19 cellular contexts compared by ENCODE assay signal in the genomic region with DNA sequence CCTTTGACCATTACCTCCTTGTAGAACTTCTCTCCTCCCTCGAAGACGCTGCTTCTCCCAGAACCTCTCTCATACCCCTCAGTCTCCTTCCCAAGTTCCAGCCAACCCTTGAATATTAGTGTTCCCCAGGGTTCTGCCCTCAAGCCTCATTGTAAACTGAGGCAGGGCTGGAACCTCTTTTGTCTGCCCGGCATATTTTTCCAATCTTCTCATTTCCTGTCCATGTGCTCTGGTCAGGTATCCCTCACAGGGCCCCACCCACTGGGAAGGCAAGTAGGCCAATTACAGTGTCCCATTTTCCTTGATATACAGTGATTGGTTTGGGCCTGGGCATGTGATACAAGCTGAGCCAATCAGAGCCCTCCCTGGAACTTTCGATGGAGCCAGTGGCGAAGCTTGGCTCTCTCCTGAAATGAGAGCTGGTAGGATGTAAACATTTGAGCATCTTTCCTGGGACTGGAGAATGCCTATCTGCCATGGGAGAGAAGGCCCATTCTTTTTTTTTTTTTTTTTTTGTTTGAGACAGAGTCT. TPM values are rescaled to one million over a fixed set of nuclear protein-coding genes. Genes with fewer than 3 reads are reported as not detected.
DNase-seq lines count a peak whose midpoint lies in the region; ATAC-seq and TF ChIP-seq lines count a peak whose summit lies in the region.
"Had no signal": no experiment of that assay in that cellular context is flagged by ENCODE, and none has a peak within 500 bp of the region (broad histone marks: within the 10 kb centered on the region; RNA-seq: fewer than 3 reads in every experiment).

No MANE protein-coding gene starts in this region.

- in situ Hi-C loops in IMR-90 (cut with MboI; ENCODE audit: low sequenced_read_pairs): no loop called here

- H3K4me2 ChIP-seq in IMR-90 (ENCODE audit: low read depth, low read length): no peak overlapping the region

- no peak overlapping the region for H4K5ac ChIP-seq in IMR-90 (ENCODE audit: low read depth, low read length)

- no peak overlapping the region for H3K4me3 Mint-ChIP-seq in activated naive CD4-positive, alpha-beta T cell treated with anti-CD3 and anti-CD28 coated beads, Interleukin-2, amount 50 U/mL, for 24 hours
- no peak overlapping the region for H3K4me3 Mint-ChIP-seq in activated naive CD8-positive, alpha-beta T cell treated with anti-CD3 and anti-CD28 coated beads for 36 hours
- H3K4me3 Mint-ChIP-seq in stimulated activated naive CD8-positive, alpha-beta T cell treated with anti-CD3 and anti-CD28 coated beads, Interleukin-15, amount 100 ng/mL, for 72 hours: no peak overlapping the region
- H3K4me3 Mint-ChIP-seq: activated T-cell treated with anti-CD3 and anti-CD28 coated beads, Interleukin-2, amount 50 U/mL, for 4 hours; dendritic cell treated with granulocyte-macrophage colony-stimulating factor and Interleukin-4, amounts not matched to agents 40 ng/mL and 50 ng/mL, for 4 days had no signal

- H3K9me3 ChIP-seq in IMR-90 (ENCODE audit: control insufficient read depth, insufficient read depth, low read length) (no peaks in the 10 kb centered on the region), mucosa of descending colon (no peaks in the 10 kb centered on the region)
- H3K9me3 ChIP-seq: HAP-1, pancreas, upper lobe of left lung had no signal

- no peak overlapping the region for H2BK120ac ChIP-seq in IMR-90 (ENCODE audit: low read depth, low read length)

- intact Hi-C loops in IMR-90 (cut with micrococcal nuclease) (no loop called here), mucosa of descending colon (cut with DNase I, micrococcal nuclease) (no loop called here)

- H4K91ac ChIP-seq in IMR-90 (ENCODE audit: insufficient read depth, low read depth, low read length): no peak overlapping the region

- H3K9ac ChIP-seq in IMR-90 (ENCODE audit: low read depth, low read length): no peak overlapping the region

- CTCF ChIA-PET in IMR-90 (lab: Yijun Ruan, JAX): no interaction called here

- no peaks in the 10 kb centered on the region for H3K9me3 Mint-ChIP-seq in activated naive CD4-positive, alpha-beta T cell treated with anti-CD3 and anti-CD28 coated beads, Interleukin-2, amount 50 U/mL, for 24 hours
- peaks cover 10% of the 10 kb centered on the region for H3K9me3 Mint-ChIP-seq in activated naive CD8-positive, alpha-beta T cell treated with anti-CD3 and anti-CD28 coated beads for 36 hours
- peaks cover 0 to 5% of the 10 kb centered on the region in 2 donors for H3K9me3 Mint-ChIP-seq in stimulated activated naive CD8-positive, alpha-beta T cell treated with anti-CD3 and anti-CD28 coated beads, Interleukin-15, amount 100 ng/mL, for 72 hours
- H3K9me3 Mint-ChIP-seq: activated T-cell treated with anti-CD3 and anti-CD28 coated beads, Interleukin-2, amount 50 U/mL, for 4 hours; dendritic cell treated with granulocyte-macrophage colony-stimulating factor and Interleukin-4, amounts not matched to agents 40 ng/mL and 50 ng/mL, for 4 days had no signal

- DNase-seq in activated naive CD4-positive, alpha-beta T cell treated with anti-CD3 and anti-CD28 coated beads, Interleukin-2, amount 50 U/mL, for 16 hours: no peak
- DNase-seq in IMR-90 (no peak), CD1c-positive myeloid dendritic cell (ENCODE audit: extremely low spot score) (no peak), mucosa of descending colon (no peak)
- DNase-seq in activated naive CD8-positive, alpha-beta T cell treated with anti-CD3 and anti-CD28 coated beads for 36 hours: no peak
- no peak for DNase-seq in stimulated activated naive CD8-positive, alpha-beta T cell treated with anti-CD3 and anti-CD28 coated beads, Interleukin-15, amount 100 ng/mL, for 72 hours
- DNase-seq: activated CD4-positive, alpha-beta T cell treated with anti-CD3 and anti-CD28 coated beads, Interleukin-2, amount 50 U/mL, for 48 hours; activated T-cell treated with anti-CD3 and anti-CD28 coated beads, Interleukin-2, amount 50 U/mL, for 4 hours; hippocampal formation; NCI-H1436 treated with DMSO at 0.1 percent for 48 hours; NCI-H226; pancreas; stimulated activated naive CD4-positive, alpha-beta T cell treated with Interleukin-2 at 50 U/mL for 16 hours; upper lobe of left lung had no signal

- H3K4me3 ChIP-seq in IMR-90 (ENCODE audit: insufficient read depth, low read depth, low read length): no peak overlapping the region
- no peak overlapping the region for H3K4me3 ChIP-seq in mucosa of descending colon
- H3K4me3 ChIP-seq: HAP-1, pancreas, upper lobe of left lung had no signal

- no peak overlapping the region for H3K14ac ChIP-seq in IMR-90 (replicated peaks; ENCODE audit: low read depth, low read length)

- ATAC-seq in IMR-90 (ENCODE audit: low read depth) (no peak), mucosa of descending colon (no peak)
- ATAC-seq in stimulated activated naive CD8-positive, alpha-beta T cell treated with anti-CD3 and anti-CD28 coated beads, Interleukin-15, amount 100 ng/mL, for 72 hours: no peak
- ATAC-seq: pancreas, sciatic nerve had no signal

- H2AK9ac ChIP-seq in IMR-90 (replicated peaks; ENCODE audit: low read depth, low read length, poor library complexity): no peak overlapping the region

- H2BK15ac ChIP-seq in IMR-90 (ENCODE audit: low read depth, low read length): no peak overlapping the region

- H3K36me3 Mint-ChIP-seq in activated naive CD4-positive, alpha-beta T cell treated with anti-CD3 and anti-CD28 coated beads, Interleukin-2, amount 50 U/mL, for 24 hours: peaks cover 2% of the 10 kb centered on the region
- H3K36me3 Mint-ChIP-seq in activated naive CD8-positive, alpha-beta T cell treated with anti-CD3 and anti-CD28 coated beads for 36 hours: peaks cover 7% of the 10 kb centered on the region

- H3K27me3 Mint-ChIP-seq in activated naive CD4-positive, alpha-beta T cell treated with anti-CD3 and anti-CD28 coated beads, Interleukin-2, amount 50 U/mL, for 24 hours: no peaks in the 10 kb centered on the region
- H3K27me3 Mint-ChIP-seq in activated naive CD8-positive, alpha-beta T cell treated with anti-CD3 and anti-CD28 coated beads for 36 hours: no peaks in the 10 kb centered on the region
- no peaks in the 10 kb centered on the region for H3K27me3 Mint-ChIP-seq in stimulated activated naive CD8-positive, alpha-beta T cell treated with anti-CD3 and anti-CD28 coated beads, Interleukin-15, amount 100 ng/mL, for 72 hours

- peaks cover 97% of the 10 kb centered on the region for H3K4me1 Mint-ChIP-seq in activated naive CD4-positive, alpha-beta T cell treated with anti-CD3 and anti-CD28 coated beads, Interleukin-2, amount 50 U/mL, for 24 hours
- H3K4me1 Mint-ChIP-seq in activated naive CD8-positive, alpha-beta T cell treated with anti-CD3 and anti-CD28 coated beads for 36 hours: peaks cover 89% of the 10 kb centered on the region
- H3K4me1 Mint-ChIP-seq in stimulated activated naive CD8-positive, alpha-beta T cell treated with anti-CD3 and anti-CD28 coated beads, Interleukin-15, amount 100 ng/mL, for 72 hours: peaks cover 97% of the 10 kb centered on the region

- H3K56ac ChIP-seq in IMR-90 (ENCODE audit: extremely low read depth, insufficient read depth, low read length): no peak overlapping the region

- no peak for TF ChIP-seq POLR2A in IMR-90 (IDR thresholded peaks at IDR 0.05; ENCODE audit: low read depth, low read length)

- no peak overlapping the region for H3K4ac ChIP-seq in IMR-90 (ENCODE audit: low read depth, low read length)

- TF ChIP-seq RAD21 in IMR-90 (IDR thresholded peaks at IDR 0.05; ENCODE audit: low read length): no peak

- WGBS in IMR-90 (ENCODE audit: extremely low coverage in 2 of 2, insufficient read length in 1 of 2), 2 experiments: 100% methylated on average over 4 of the region's 5 CpGs; no CpG with 5 or more reads in 1 of the 2 experiments

- H3K4me1 ChIP-seq in IMR-90 (ENCODE audit: control insufficient read depth, insufficient read depth, low read length) (no peaks in the 10 kb centered on the region), mucosa of descending colon (ENCODE audit: low read depth) (peaks cover 6% of the 10 kb centered on the region)

- H3K27ac ChIP-seq in IMR-90 (ENCODE audit: insufficient read depth, low read length): no peak overlapping the region
- H3K27ac ChIP-seq: pancreas, RWPE1, upper lobe of left lung had no signal

- H3K23ac ChIP-seq in IMR-90 (ENCODE audit: low read depth, low read length): no peak overlapping the region

- POLR2A ChIA-PET in IMR-90 (lab: Charles Lee; ENCODE audit: unreplicated experiment): no interaction called here

- BruUV-seq in IMR-90 (replicated peaks; lab: Mats Ljungman, UMichigan): no TSS peak

- H2BK5ac ChIP-seq in IMR-90 (ENCODE audit: low read depth, low read length, poor library complexity, severe bottlenecking): no peak overlapping the region

- no peaks in the 10 kb centered on the region for H3K79me1 ChIP-seq in IMR-90 (ENCODE audit: low read depth in 1 of 2, low read length in 2 of 2)

- no peak overlapping the region for H2AK5ac ChIP-seq in IMR-90 (ENCODE audit: low read depth, low read length)

- H4K8ac ChIP-seq in IMR-90 (ENCODE audit: low read depth in 2 of 2, low read length in 2 of 2): no peak overlapping the region

- H3K18ac ChIP-seq in IMR-90 (ENCODE audit: low read depth, low read length): no peak overlapping the region

- no peaks in the 10 kb centered on the region for H3K36me3 ChIP-seq in IMR-90 (ENCODE audit: control insufficient read depth, insufficient read depth, low read length)
- no peaks in the 10 kb centered on the region for H3K36me3 ChIP-seq in mucosa of descending colon (ENCODE audit: low read depth)
- H3K36me3 ChIP-seq: HAP-1, pancreas, upper lobe of left lung had no signal

- H3K9me1 ChIP-seq in IMR-90 (ENCODE audit: insufficient read depth, low read length): peaks cover 4% of the 10 kb centered on the region

- TF ChIP-seq CTCF in IMR-90 (conservative IDR thresholded peaks at IDR 0.05; ENCODE audit: low read depth, low read length): no peak
- no peak for TF ChIP-seq CTCF in mucosa of descending colon (IDR thresholded peaks at IDR 0.05)

- H4K20me1 ChIP-seq in IMR-90 (ENCODE audit: insufficient read depth, low read length): no peaks in the 10 kb centered on the region; the same call in none of the 2 replicates

- no peak overlapping the region for H2AFZ ChIP-seq in IMR-90 (replicated peaks; ENCODE audit: low read length, poor library complexity)

- peaks cover 35% of the 10 kb centered on the region for H3K27me3 ChIP-seq in IMR-90 (ENCODE audit: control insufficient read depth, insufficient read depth, low read length)
- H3K27me3 ChIP-seq: pancreas had no signal

- dilution Hi-C loops in IMR-90 (cut with HindIII; ENCODE audit: low sequenced_read_pairs, unreplicated experiment): no loop called here

- no peak overlapping the region for H2BK20ac ChIP-seq in IMR-90 (ENCODE audit: low read depth, low read length)

- peak overlapping the region; percentile 89 for H3K27ac Mint-ChIP-seq in activated naive CD4-positive, alpha-beta T cell treated with anti-CD3 and anti-CD28 coated beads, Interleukin-2, amount 50 U/mL, for 24 hours
- H3K27ac Mint-ChIP-seq in activated naive CD8-positive, alpha-beta T cell treated with anti-CD3 and anti-CD28 coated beads for 36 hours: peak overlapping the region; percentile 97
- peak overlapping the region; percentile 52 to 84 for H3K27ac Mint-ChIP-seq in stimulated activated naive CD8-positive, alpha-beta T cell treated with anti-CD3 and anti-CD28 coated beads, Interleukin-15, amount 100 ng/mL, for 72 hours

RNA-seq across cellular contexts. Expression of a gene that starts 57.1 kb away (rescaled TPM):
- 109 and 171 TPM in 2 replicates for total RNA-seq in IMR-90 (2012; rRNA removed)
- polyA plus RNA-seq in IMR-90 (2012; rRNA removed): 304 and 385 TPM in 2 replicates
- polyA plus RNA-seq in IMR-90 (2012; cell fraction: cytosol; rRNA removed): 781 and 851 TPM in 2 replicates
- 1,444 and 1,599 TPM in 2 replicates for polyA plus RNA-seq in IMR-90 (2012; cell fraction: nucleus; rRNA removed; ENCODE audit: low replicate concordance)
- 10 to 100 TPM; 59.1 to 59.5 TPM for total RNA-seq in activated naive CD8-positive, alpha-beta T cell treated with anti-CD3 and anti-CD28 coated beads for 36 hours
- total RNA-seq in mucosa of descending colon: 100 to 1,000 TPM in 2 of 3 donors, 10 to 100 TPM in 1; 83.0 to 316 (median 121) TPM
